ENCODE assay signal across 17 cellular contexts in genomic region chr5:84242286-84242685, GRCh38.
DNase-seq lines count a peak whose midpoint lies in the region; ATAC-seq and TF ChIP-seq lines count a peak whose summit lies in the region.
"Had no signal": no experiment of that assay in that cellular context is flagged by ENCODE, and none has a peak within 500 bp of the region (broad histone marks: within the 10 kb centered on the region; RNA-seq: fewer than 3 reads in every experiment).

No MANE protein-coding gene starts in this region.

- intact Hi-C loops in Right ventricle myocardium inferior (cut with DNase I) (no loop called here), Right ventricle myocardium superior (cut with DNase I) (no loop called here)

- no peak for TF ChIP-seq CTCF in astrocyte of the spinal cord (IDR thresholded peaks at IDR 0.05; ENCODE audit: low read depth, low read length)

- no peaks in the 10 kb centered on the region for H3K36me3 Mint-ChIP-seq in activated CD8-positive, alpha-beta memory T cell treated with anti-CD3 and anti-CD28 coated beads, Interleukin-2, amount 10 ng/mL, durations not matched to agents 7 days and 5 days

- no peaks in the 10 kb centered on the region for H3K27me3 Mint-ChIP-seq in activated CD8-positive, alpha-beta memory T cell treated with anti-CD3 and anti-CD28 coated beads, Interleukin-2, amount 10 ng/mL, durations not matched to agents 7 days and 5 days
- H3K27me3 Mint-ChIP-seq: central memory CD8-positive, alpha-beta T cell had no signal

- no peaks in the 10 kb centered on the region for H3K9me3 Mint-ChIP-seq in activated CD8-positive, alpha-beta memory T cell treated with anti-CD3 and anti-CD28 coated beads, Interleukin-2, amount 10 ng/mL, durations not matched to agents 7 days and 5 days (ENCODE audit: low read depth)

- ATAC-seq in Right ventricle myocardium inferior (no peak), Right ventricle myocardium superior (ENCODE audit: poor library complexity) (no peak)
- no peak for ATAC-seq in activated CD8-positive, alpha-beta memory T cell treated with anti-CD3 and anti-CD28 coated beads, Interleukin-2, amount 10 ng/mL, durations not matched to agents 7 days and 5 days
- ATAC-seq in activated CD4-positive, CD25-positive, alpha-beta regulatory T cell treated with anti-CD3 and anti-CD28 coated beads, Interleukin-2, amount 50 U/mL, for 24 hours: no peak
- ATAC-seq: mucosa of descending colon had no signal

- no peaks in the 10 kb centered on the region for H3K4me1 Mint-ChIP-seq in activated CD8-positive, alpha-beta memory T cell treated with anti-CD3 and anti-CD28 coated beads, Interleukin-2, amount 10 ng/mL, durations not matched to agents 7 days and 5 days
- H3K4me1 Mint-ChIP-seq: central memory CD8-positive, alpha-beta T cell had no signal

- H3K4me3 ChIP-seq in astrocyte of the spinal cord (ENCODE audit: low read depth, low read length): no peak overlapping the region
- H3K4me3 ChIP-seq: heart left ventricle, mucosa of descending colon had no signal

- no peak overlapping the region for H3K4me3 Mint-ChIP-seq in activated CD8-positive, alpha-beta memory T cell treated with anti-CD3 and anti-CD28 coated beads, Interleukin-2, amount 10 ng/mL, durations not matched to agents 7 days and 5 days
- H3K4me3 Mint-ChIP-seq: central memory CD8-positive, alpha-beta T cell had no signal

- CTCF ChIA-PET in activated CD8-positive, alpha-beta memory T cell treated with anti-CD3 and anti-CD28 coated beads, Interleukin-2, amount 10 ng/mL, durations not matched to agents 7 days and 5 days (lab: Charles Lee): no interaction called here

- H3K27ac Mint-ChIP-seq in activated CD8-positive, alpha-beta memory T cell treated with anti-CD3 and anti-CD28 coated beads, Interleukin-2, amount 10 ng/mL, durations not matched to agents 7 days and 5 days: no peak overlapping the region

- DNase-seq in Right ventricle myocardium inferior (ENCODE audit: missing footprints) (peak; percentile 47), Right ventricle myocardium superior (no peak), astrocyte of the spinal cord (ENCODE audit: low read depth, low spot score) (peak; percentile 80), hepatic stellate cell (ENCODE audit: low spot score) (peak; percentile 62), D341Med (ENCODE audit: low spot score) (no peak)
- no peak for DNase-seq in stimulated activated CD4-positive, alpha-beta T cell treated with anti-CD3 and anti-CD28 coated beads, Interleukin-4, amount 100 ng/mL, for 4 hours
- DNase-seq in activated CD8-positive, alpha-beta memory T cell treated with anti-CD3 and anti-CD28 coated beads, Interleukin-2, amount 10 ng/mL, durations not matched to agents 7 days and 5 days: no peak
- DNase-seq: activated CD8-positive, alpha-beta memory T cell treated with anti-CD3 and anti-CD28 coated beads for 24 hours; GDM1; heart left ventricle; mucosa of descending colon; NCI-H2107; NCI-H82; stimulated activated CD4-positive, alpha-beta T cell treated with anti-CD3 and anti-CD28 coated beads, Interleukin-12 subunit alpha, Interleukin-12 subunit beta, amount 100 ng/mL, for 4 hours; WERI-Rb-1 had no signal

- in situ Hi-C loops in astrocyte of the spinal cord (cut with HindIII; ENCODE audit: low sequenced_read_pairs): no loop called here

Comparison
In these comparisons a context has a peak if more than half of its experiments do, and no peak if none do; other contexts are left out.
1. DNase-seq: peak in Right ventricle myocardium inferior (single experiment), astrocyte of the spinal cord (single experiment) and hepatic stellate cell (single experiment); none in Right ventricle myocardium superior (single experiment), stimulated activated CD4-positive, alpha-beta T cell treated with anti-CD3 and anti-CD28 coated beads, Interleukin-4, amount 100 ng/mL, for 4 hours (0 of 2), activated CD8-positive, alpha-beta memory T cell treated with anti-CD3 and anti-CD28 coated beads, Interleukin-2, amount 10 ng/mL, durations not matched to agents 7 days and 5 days (single experiment) and D341Med (single experiment).